17 cellular contexts compared by ENCODE assay signal in genomic region chr3:58092516-58092915, GRCh38.
"Had no signal": no experiment of that assay in that cellular context is flagged by ENCODE, and none has a peak within 500 bp of the region (broad histone marks: within the 10 kb centered on the region; RNA-seq: fewer than 3 reads in every experiment).

No MANE protein-coding gene starts in this region.

- H3K9me3 ChIP-seq: gastroesophageal sphincter, heart left ventricle, thyroid gland had no signal

- H3K27ac ChIP-seq: heart left ventricle had no signal

- H3K27me3 ChIP-seq: gastroesophageal sphincter, heart left ventricle, thyroid gland had no signal

- H3K36me3 ChIP-seq: thyroid gland had no signal

- ATAC-seq: activated CD8-positive, alpha-beta T cell treated with anti-CD3 and anti-CD28 coated beads, Interleukin-2, amount 10 ng/mL, durations not matched to agents 7 days and 5 days; gastroesophageal sphincter; heart left ventricle; left ventricle myocardium superior had no signal

- H3K4me3 ChIP-seq: gastroesophageal sphincter, heart left ventricle, thyroid gland had no signal

- DNase-seq: activated B cell treated with CpG ODN at 0.5 μM for 24 hours; activated CD4-positive, alpha-beta T cell treated with anti-CD3 and anti-CD28 coated beads, Interleukin-2, amount 10 ng/mL, durations not matched to agents 24 days and 14 days; activated CD8-positive, alpha-beta T cell treated with anti-CD3 and anti-CD28 coated beads, Interleukin-2, amount 10 ng/mL, durations not matched to agents 7 days and 5 days; activated naive CD4-positive, alpha-beta T cell treated with anti-CD3 and anti-CD28 coated beads for 36 hours; activated T-cell treated with anti-CD3 and anti-CD28 coated beads, Interleukin-2, amount 50 U/mL, for 24 hours; aorta; dermis blood vessel endothelial cell; effector memory CD4-positive, alpha-beta T cell; heart left ventricle; left ventricle myocardium superior; naive B cell; stimulated activated CD4-positive, alpha-beta T cell treated with anti-CD3 and anti-CD28 coated beads, Interleukin-12 subunit alpha, Interleukin-12 subunit beta, amount 100 ng/mL, for 4 hours; stimulated activated CD4-positive, alpha-beta T cell treated with anti-CD3 and anti-CD28 coated beads, Interleukin-1b, Interleukin-23, amount 100 ng/mL, for 48 hours; stimulated activated CD8-positive, alpha-beta memory T cell treated with anti-CD3 and anti-CD28 coated beads, Interleukin-4, amount 100 ng/mL, for 48 hours; stimulated activated naive CD4-positive, alpha-beta T cell; thyroid gland had no signal
